Comparison of ENCODE assay signal across 13 cellular contexts in genomic region chr19:57068921-57069697, GRCh38. TPM values are rescaled to one million over a fixed set of nuclear protein-coding genes. Genes with fewer than 3 reads are reported as not detected.
DNase-seq lines count a peak whose midpoint lies in the region; ATAC-seq, FAIRE-seq and TF ChIP-seq lines count a peak whose summit lies in the region.
"Had no signal": no experiment of that assay in that cellular context is flagged by ENCODE, and none has a peak within 500 bp of the region (broad histone marks: within the 10 kb centered on the region; RNA-seq: fewer than 3 reads in every experiment).

No MANE protein-coding gene starts in this region.

- peak; percentile 49 for DNase-seq in H54 (ENCODE audit: insufficient read length, low spot score)
- no peak for DNase-seq in Panc1 (ENCODE audit: low read depth, low spot score)
- no peak for DNase-seq in left lobe of liver (ENCODE audit: low spot score)
- DNase-seq in NCI-H2196 (lab: John Stamatoyannopoulos, UW; ENCODE audit: unreplicated experiment), result no peak
- no peak for DNase-seq in OCI-M2 (lab: John Stamatoyannopoulos, UW; ENCODE audit: unreplicated experiment)
- DNase-seq in NCI-H146 treated with DMSO at 0.1 percent for 48 hours (lab: John Stamatoyannopoulos, UW; ENCODE audit: unreplicated experiment), result no peak
- DNase-seq: HCEC 1CT, NCI-H2171 had no signal

- no TSS peak for BruUV-seq in Panc1 (replicated peaks; lab: Mats Ljungman, UMichigan)

- ATAC-seq in Panc1, result peak; percentile 70
- ATAC-seq in left lobe of liver, result peak; percentile 54
- ATAC-seq in HG03175 (IDR thresholded peaks at IDR 0.05; ENCODE audit: unreplicated experiment), result no peak

- no peak overlapping the region for H3K4me3 ChIP-seq in Panc1 (ENCODE audit: low read depth in 2 of 2, low read length in 2 of 2)

- no peaks in the 10 kb centered on the region for H3K27me3 ChIP-seq in Panc1 (ENCODE audit: control insufficient read depth, insufficient read depth, low read length)
- H3K27me3 ChIP-seq: neutrophil had no signal

- no peaks in the 10 kb centered on the region for H3K36me3 ChIP-seq in Panc1 (ENCODE audit: control insufficient read depth, insufficient read depth, low read length)
- H3K36me3 ChIP-seq: neutrophil had no signal

- H3K9me3 ChIP-seq in Panc1 (ENCODE audit: control insufficient read depth, insufficient read depth, low read depth, low read length), result no peaks in the 10 kb centered on the region

- in situ Hi-C loops in Panc1 (cut with HindIII; ENCODE audit: low pct_unique_long_range_greater_than_20kb, low sequenced_read_pairs), result no loop called here

- peak; percentile 58 for TF ChIP-seq CTCF in C4-2B (conservative IDR thresholded peaks at IDR 0.05)
- TF ChIP-seq CTCF in Panc1 (IDR thresholded peaks at IDR 0.05), result peak; percentile 82

- CTCF ChIA-PET in Panc1 (lab: Charles Lee), result interaction anchor here (0.6 kb wide), 1 partner anchor 377 kb away, joined by 3 read pairs; no protein-coding TSS in a partner anchor

- POLR2A ChIA-PET in Panc1 (lab: Charles Lee), result no interaction called here

- no peak overlapping the region for H3K27ac ChIP-seq in C4-2B
- H3K27ac ChIP-seq in Panc1 (ENCODE audit: low read length), result no peak overlapping the region
- H3K27ac ChIP-seq: neutrophil had no signal

- no peak for FAIRE-seq in H54 (lab: Jason Lieb, UNC)
- FAIRE-seq: astrocyte had no signal

- no peaks in the 10 kb centered on the region for H3K4me1 ChIP-seq in Panc1 (ENCODE audit: control insufficient read depth, insufficient read depth, low read length)

- TF ChIP-seq POLR2A in H54 (IDR thresholded peaks at IDR 0.05; ENCODE audit: low read depth, low read length), result no peak

- intact Hi-C loops in Panc1 (cut with micrococcal nuclease; ENCODE audit: unreplicated experiment), result no loop called here

RNA-seq across cellular contexts. Expression of gene USP29, which starts 50.7 kb away (rescaled TPM):
- not detected for total RNA-seq in Panc1 (2021; ENCODE audit: unreplicated experiment)
- polyA plus RNA-seq in Panc1 (2012; ENCODE audit: insufficient read length), result not detected
- not detected for total RNA-seq in left lobe of liver
- total RNA-seq: astrocyte had no signal
- polyA plus RNA-seq: thymus had no signal
